In the genomic region with DNA sequence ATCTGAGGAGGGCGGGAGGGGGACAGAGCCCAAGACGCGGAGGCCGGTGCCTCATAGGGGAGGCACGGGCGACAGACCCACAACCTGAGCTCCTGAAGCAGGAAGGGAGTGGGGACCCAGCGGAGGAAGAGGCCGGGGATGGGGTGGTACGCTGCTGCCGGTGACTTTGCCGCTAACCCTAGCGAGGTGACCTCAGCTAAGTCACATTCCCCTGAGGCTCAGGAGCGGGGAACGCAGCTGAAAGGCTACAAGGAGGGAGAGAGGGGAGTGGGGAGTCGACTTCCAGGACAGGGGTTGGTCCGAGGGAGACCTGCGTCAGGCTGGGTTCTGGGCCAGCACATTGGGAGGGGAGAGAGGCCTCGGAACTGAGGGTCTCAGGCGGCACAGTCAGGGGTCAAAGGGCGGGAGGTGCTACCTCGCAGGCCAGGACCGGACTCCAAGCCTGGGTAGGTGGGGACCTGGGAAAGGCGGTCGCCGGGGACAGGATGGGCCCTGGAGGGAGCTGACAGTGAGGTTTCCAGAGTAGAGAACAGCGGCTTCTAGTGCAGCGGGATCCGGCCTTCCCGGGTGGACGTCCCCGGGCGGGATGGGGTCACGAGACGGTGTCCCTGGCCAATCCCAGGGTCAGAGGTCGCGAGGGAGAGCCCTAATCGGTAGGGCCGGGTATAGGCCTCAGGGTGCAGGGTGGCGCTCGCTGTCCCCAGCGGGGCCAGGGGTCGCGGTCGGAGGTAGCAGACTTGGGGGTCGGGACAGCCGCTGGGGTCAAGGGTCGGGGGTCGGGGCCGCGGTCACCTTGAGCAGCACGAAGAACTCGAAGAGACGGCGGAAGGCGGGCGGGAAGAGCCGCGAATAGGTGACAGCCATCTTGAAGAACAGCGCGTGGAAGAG, we compare ENCODE assay signal across 6 cellular contexts. TPM values are rescaled to one million over a fixed set of nuclear protein-coding genes. Genes with fewer than 3 reads are reported as not detected.
DNase-seq lines count a peak whose midpoint lies in the region; ATAC-seq and TF ChIP-seq lines count a peak whose summit lies in the region.

No MANE protein-coding gene starts in this region.

- H3K4me1 ChIP-seq in iPS-15b (ENCODE audit: control insufficient read depth, insufficient read depth, low read length) = peaks cover 5% of the 10 kb centered on the region

- H3K4me3 Mint-ChIP-seq in Calu3 (ENCODE audit: low read depth, unreplicated experiment) = peak overlapping the region; percentile 87
- peak overlapping the region; percentile 97 for H3K4me3 Mint-ChIP-seq in T-helper 2 cell treated with Interferon-gamma antibody and Interleukin-4, amounts not matched to agents 5 μg/mL and 100 μg/mL, for 36 hours

- no peaks in the 10 kb centered on the region for H3K9me3 Mint-ChIP-seq in Calu3 (ENCODE audit: low read depth, unreplicated experiment)
- no peaks in the 10 kb centered on the region for H3K9me3 Mint-ChIP-seq in T-helper 2 cell treated with Interferon-gamma antibody and Interleukin-4, amounts not matched to agents 5 μg/mL and 100 μg/mL, for 36 hours

- H3K36me3 ChIP-seq in iPS-15b (ENCODE audit: control insufficient read depth, insufficient read depth, low read length) = peaks cover 8% of the 10 kb centered on the region

- ATAC-seq in HG03460 (IDR thresholded peaks at IDR 0.05; ENCODE audit: unreplicated experiment) = no peak

- peak overlapping the region; percentile 92 for H3K9ac ChIP-seq in iPS-15b (ENCODE audit: low read depth, low read length)

- CTCF ChIA-PET in Calu3 (lab: Charles Lee) = no interaction called here

- no peaks in the 10 kb centered on the region for H3K27me3 Mint-ChIP-seq in Calu3 (ENCODE audit: unreplicated experiment)
- H3K27me3 Mint-ChIP-seq in T-helper 2 cell treated with Interferon-gamma antibody and Interleukin-4, amounts not matched to agents 5 μg/mL and 100 μg/mL, for 36 hours (ENCODE audit: low read depth) = no peaks in the 10 kb centered on the region

- no peaks in the 10 kb centered on the region for H3K27me3 ChIP-seq in iPS-15b (ENCODE audit: control insufficient read depth, insufficient read depth, low read length)

- BruUV-seq in Calu3 (replicated peaks; lab: Mats Ljungman, UMichigan) = TSS peak; percentile 62

- intact Hi-C loops in Calu3 (cut with micrococcal nuclease; ENCODE audit: unreplicated experiment) = no loop called here

- H3K9me3 ChIP-seq in iPS-15b (ENCODE audit: control insufficient read depth, insufficient read depth, low read length) = no peaks in the 10 kb centered on the region

- peak overlapping the region; percentile 91 for H3K4me3 ChIP-seq in iPS-15b (ENCODE audit: low read depth, low read length)

- no peak for DNase-seq in Calu3
- peak; percentile 21 for DNase-seq in T-helper 2 cell treated with Interferon-gamma antibody and Interleukin-4, amounts not matched to agents 5 μg/mL and 100 μg/mL, for 36 hours (ENCODE audit: low spot score)
- DNase-seq in SKM-1 treated with dmso at 0.1 percent for 144 hours (lab: John Stamatoyannopoulos, UW; ENCODE audit: unreplicated experiment) = no peak
- no peak for DNase-seq in NCI-H526 treated with DMSO at 0.1 percent for 48 hours (lab: John Stamatoyannopoulos, UW)

- peaks cover 56% of the 10 kb centered on the region for H3K36me3 Mint-ChIP-seq in Calu3 (ENCODE audit: insufficient read depth, unreplicated experiment)
- peaks cover 4% of the 10 kb centered on the region for H3K36me3 Mint-ChIP-seq in T-helper 2 cell treated with Interferon-gamma antibody and Interleukin-4, amounts not matched to agents 5 μg/mL and 100 μg/mL, for 36 hours (ENCODE audit: low read depth)

- peaks cover 20% of the 10 kb centered on the region for H3K4me1 Mint-ChIP-seq in Calu3 (ENCODE audit: low read depth, unreplicated experiment)
- H3K4me1 Mint-ChIP-seq in T-helper 2 cell treated with Interferon-gamma antibody and Interleukin-4, amounts not matched to agents 5 μg/mL and 100 μg/mL, for 36 hours (ENCODE audit: low read depth) = peaks cover 17% of the 10 kb centered on the region

- no peak for TF ChIP-seq CTCF in Calu3 (IDR thresholded peaks at IDR 0.05; ENCODE audit: unreplicated experiment)

- peak overlapping the region; percentile 82 for H3K27ac Mint-ChIP-seq in Calu3 (ENCODE audit: unreplicated experiment)
- peak overlapping the region; percentile 96 for H3K27ac Mint-ChIP-seq in T-helper 2 cell treated with Interferon-gamma antibody and Interleukin-4, amounts not matched to agents 5 μg/mL and 100 μg/mL, for 36 hours

RNA-seq across cellular contexts. Expression of a gene that starts 0.7 kb away (rescaled TPM):
- 129 and 142 TPM in 2 replicates for total RNA-seq in Calu3 (2022)

RNA-seq across cellular contexts. Expression of a gene that starts 1.1 kb away (rescaled TPM):
- total RNA-seq in Calu3 (2022) = not detected in 2 replicates

RNA-seq across cellular contexts. Expression of a gene that starts 6.2 kb away (rescaled TPM):
- 135 and 151 TPM in 2 replicates for total RNA-seq in Calu3 (2022)

RNA-seq across cellular contexts. Expression of a gene that starts 19.7 kb away (rescaled TPM):
- 22.7 and 24.3 TPM in 2 replicates for total RNA-seq in Calu3 (2022)

RNA-seq across cellular contexts. Expression of a gene that starts 20.0 kb away (rescaled TPM):
- not detected in 2 replicates for total RNA-seq in Calu3 (2022)
